In the genomic region with DNA sequence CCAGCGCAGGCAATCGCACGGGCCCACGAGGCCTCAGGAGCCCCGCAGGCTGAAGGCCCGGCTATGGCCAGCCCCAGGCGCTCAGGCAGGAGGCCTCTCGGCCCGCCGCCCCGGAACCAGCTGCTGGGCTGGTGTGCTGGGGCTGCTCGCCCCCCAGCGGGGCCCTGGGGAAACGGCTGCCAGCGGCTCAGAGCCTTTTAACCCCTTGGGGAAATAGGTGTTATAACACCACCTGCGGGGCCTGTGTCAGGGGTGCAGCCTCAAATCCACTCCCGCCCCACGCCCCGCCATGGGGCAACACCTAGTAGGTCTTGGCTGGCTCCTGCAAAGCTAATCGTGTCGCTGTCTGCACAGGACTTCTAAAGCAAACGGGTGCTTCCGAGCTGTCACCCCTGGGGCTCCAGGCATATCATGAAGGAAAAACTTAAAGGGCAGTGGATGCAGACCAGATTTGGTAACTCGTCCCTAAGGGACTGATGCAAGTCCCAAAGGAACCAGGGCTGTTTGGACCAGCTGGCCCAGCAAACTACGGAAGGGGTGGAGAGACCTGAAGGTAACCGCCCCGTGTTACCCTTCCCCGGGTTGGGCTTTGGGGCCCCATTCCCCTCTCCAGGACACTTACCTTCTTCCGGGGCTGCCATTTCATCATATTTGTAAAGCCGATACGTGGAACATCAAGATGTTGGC, we compare ENCODE assay signal across 8 cellular contexts.
A peak's percentile ranks its signal among the peaks of the same experiment; 100 is the strongest.
DNase-seq lines count a peak whose midpoint lies in the region; ATAC-seq and TF ChIP-seq lines count a peak whose summit lies in the region.

No MANE protein-coding gene starts in this region.

- H2AFZ ChIP-seq in SK-N-SH (ENCODE audit: low read depth) = peak overlapping the region; percentile 38; the same call in 1 of the 2 replicates

- no peaks in the 10 kb centered on the region for H3K9me2 ChIP-seq in SK-N-SH

- peak overlapping the region; percentile 91 for H3K4me2 ChIP-seq in SK-N-SH

- peak overlapping the region; percentile 84 for H3K27ac Mint-ChIP-seq in activated naive CD8-positive, alpha-beta T cell treated with anti-CD3 and anti-CD28 coated beads for 36 hours

- H3K4me1 ChIP-seq in SK-N-SH (ENCODE audit: control insufficient read depth in 1 of 2, insufficient read depth in 2 of 2, low read depth in 1 of 2, low read length in 1 of 2) = peaks cover 13 to 27% of the 10 kb centered on the region in 2 experiments; a peak in 3 of 4 replicates

- DNase-seq in AG08396 (ENCODE audit: low spot score) (peak; percentile 88), GOT3 (lab: John Stamatoyannopoulos, UW) (peak; percentile 43), SK-N-SH (peak; percentile 91), head of caudate nucleus (peak; percentile 70 to 93 (median 85)), nucleus accumbens (lab: John Stamatoyannopoulos, UW) (peak in 55 of 56 donors; percentile 3 to 89 (median 70)), superior temporal gyrus (ENCODE audit: extremely low spot score) (peak; percentile 86)
- peak; percentile 87 for DNase-seq in activated naive CD8-positive, alpha-beta T cell treated with anti-CD3 and anti-CD28 coated beads for 36 hours

- TF ChIP-seq POLR2A in GM18505 (IDR thresholded peaks at IDR 0.05; ENCODE audit: borderline replicate concordance, extremely low read depth, insufficient read depth, insufficient read length) = no peak

- peak in 1 of 2 experiments; percentile 37; a peak in 1 of 4 replicates for TF ChIP-seq EP300 in SK-N-SH (IDR thresholded peaks at IDR 0.05; ENCODE audit: borderline replicate concordance in 1 of 2, low read depth in 1 of 2, low read length in 1 of 2)

- peak; percentile 87 for TF ChIP-seq RAD21 in SK-N-SH (IDR thresholded peaks at IDR 0.05; ENCODE audit: low read length)

- CTCF ChIA-PET in SK-N-SH (lab: Yijun Ruan, JAX) = interaction anchor here (0.5 to 6.4 kb wide), 50 partner anchors 8 to 424 kb away, joined by 3 to 74 read pairs (median 4); no protein-coding TSS in a partner anchor

- WGBS in SK-N-SH (ENCODE audit: low lambda C conversion rate) = 15% methylated on average over 25 of the region's 31 CpGs

- H3K27me3 Mint-ChIP-seq in activated naive CD8-positive, alpha-beta T cell treated with anti-CD3 and anti-CD28 coated beads for 36 hours = peaks cover 5% of the 10 kb centered on the region

- TF ChIP-seq CTCF in SK-N-SH (IDR thresholded peaks at IDR 0.05) = peak; percentile 80

- peak overlapping the region; percentile 67 to 76 for H3K4me3 ChIP-seq in SK-N-SH (ENCODE audit: low read depth in 2 of 2, low read length in 1 of 2)

- H3K36me3 ChIP-seq in SK-N-SH (replicated peaks in 1 of 2; ENCODE audit: control insufficient read depth in 1 of 2, insufficient read depth in 2 of 2, low read length in 1 of 2) = no peaks in the 10 kb centered on the region

- no peaks in the 10 kb centered on the region for H3F3A ChIP-seq in SK-N-SH (replicated peaks; ENCODE audit: insufficient read depth)

- no peak for ATAC-seq in GM18505 (IDR thresholded peaks at IDR 0.05; ENCODE audit: unreplicated experiment)

- peaks cover 34% of the 10 kb centered on the region for H3K79me2 ChIP-seq in SK-N-SH (ENCODE audit: insufficient read depth)

- intact Hi-C loops in head of caudate nucleus (cut with DNase I) = loop anchor here (10.0 kb wide), 1 partner anchor 388 kb away; no protein-coding TSS in a partner anchor

- peaks cover 32% of the 10 kb centered on the region for H3K4me1 Mint-ChIP-seq in activated naive CD8-positive, alpha-beta T cell treated with anti-CD3 and anti-CD28 coated beads for 36 hours

- peak overlapping the region; percentile 85 for H3K4me3 Mint-ChIP-seq in activated naive CD8-positive, alpha-beta T cell treated with anti-CD3 and anti-CD28 coated beads for 36 hours

- no peaks in the 10 kb centered on the region for H3K27me3 ChIP-seq in SK-N-SH (ENCODE audit: insufficient read depth)

- no peaks in the 10 kb centered on the region for H3K9me3 Mint-ChIP-seq in activated naive CD8-positive, alpha-beta T cell treated with anti-CD3 and anti-CD28 coated beads for 36 hours

- no peaks in the 10 kb centered on the region for H3K9me3 ChIP-seq in SK-N-SH

- H3K27ac ChIP-seq in SK-N-SH (ENCODE audit: low read depth in 2 of 2, low read length in 1 of 2) = peak overlapping the region; percentile 62 to 91

- H4K20me1 ChIP-seq in SK-N-SH (ENCODE audit: insufficient read depth) = no peaks in the 10 kb centered on the region; the same call in 1 of the 2 replicates

- H3K9ac ChIP-seq in SK-N-SH = peak overlapping the region; percentile 65

- H3K36me3 Mint-ChIP-seq in activated naive CD8-positive, alpha-beta T cell treated with anti-CD3 and anti-CD28 coated beads for 36 hours = no peaks in the 10 kb centered on the region

- POLR2A ChIA-PET in SK-N-SH (lab: Yijun Ruan, JAX) = interaction anchor here (1.6 kb wide), 1 partner anchor 422 kb away, joined by 4 read pairs; no protein-coding TSS in a partner anchor

TF ChIP-seq in SK-N-SH, 30 proteins besides CTCF, POLR2A, EP300 and RAD21 (continues in another document):
- peak; percentile 43; the same call in 1 of the 2 replicates for TF ChIP-seq MXI1 (IDR thresholded peaks at IDR 0.05; ENCODE audit: low read depth, low read length)
- no peak for TF ChIP-seq TEAD4 (IDR thresholded peaks at IDR 0.05; ENCODE audit: borderline replicate concordance, insufficient read depth)
- TF ChIP-seq TAF1 (IDR thresholded peaks at IDR 0.05; ENCODE audit: borderline replicate concordance, low read depth, low read length) = no peak
- no peak for TF ChIP-seq GABPA (IDR thresholded peaks at IDR 0.05; ENCODE audit: low read depth)
- no peak for TF ChIP-seq FOXM1 (IDR thresholded peaks at IDR 0.05; ENCODE audit: low read depth)
- TF ChIP-seq EZH2phosphoT487 (IDR thresholded peaks at IDR 0.05; ENCODE audit: borderline replicate concordance, low read depth) = no peak
- no peak for TF ChIP-seq ELF1 (IDR thresholded peaks at IDR 0.05)
- no peak; the same call in 1 of the 2 replicates for TF ChIP-seq MAX (IDR thresholded peaks at IDR 0.05; ENCODE audit: low read depth)
- no peak for TF ChIP-seq CHD2 (IDR thresholded peaks at IDR 0.05; ENCODE audit: low read length, partially characterized antibody)
- TF ChIP-seq MEF2A (IDR thresholded peaks at IDR 0.05; ENCODE audit: borderline replicate concordance, low read depth) = no peak
- peak; percentile 47; the same call in 1 of the 2 replicates for TF ChIP-seq SIN3A (IDR thresholded peaks at IDR 0.05; ENCODE audit: borderline replicate concordance, low read depth, low read length)
- TF ChIP-seq, protein P1, sequence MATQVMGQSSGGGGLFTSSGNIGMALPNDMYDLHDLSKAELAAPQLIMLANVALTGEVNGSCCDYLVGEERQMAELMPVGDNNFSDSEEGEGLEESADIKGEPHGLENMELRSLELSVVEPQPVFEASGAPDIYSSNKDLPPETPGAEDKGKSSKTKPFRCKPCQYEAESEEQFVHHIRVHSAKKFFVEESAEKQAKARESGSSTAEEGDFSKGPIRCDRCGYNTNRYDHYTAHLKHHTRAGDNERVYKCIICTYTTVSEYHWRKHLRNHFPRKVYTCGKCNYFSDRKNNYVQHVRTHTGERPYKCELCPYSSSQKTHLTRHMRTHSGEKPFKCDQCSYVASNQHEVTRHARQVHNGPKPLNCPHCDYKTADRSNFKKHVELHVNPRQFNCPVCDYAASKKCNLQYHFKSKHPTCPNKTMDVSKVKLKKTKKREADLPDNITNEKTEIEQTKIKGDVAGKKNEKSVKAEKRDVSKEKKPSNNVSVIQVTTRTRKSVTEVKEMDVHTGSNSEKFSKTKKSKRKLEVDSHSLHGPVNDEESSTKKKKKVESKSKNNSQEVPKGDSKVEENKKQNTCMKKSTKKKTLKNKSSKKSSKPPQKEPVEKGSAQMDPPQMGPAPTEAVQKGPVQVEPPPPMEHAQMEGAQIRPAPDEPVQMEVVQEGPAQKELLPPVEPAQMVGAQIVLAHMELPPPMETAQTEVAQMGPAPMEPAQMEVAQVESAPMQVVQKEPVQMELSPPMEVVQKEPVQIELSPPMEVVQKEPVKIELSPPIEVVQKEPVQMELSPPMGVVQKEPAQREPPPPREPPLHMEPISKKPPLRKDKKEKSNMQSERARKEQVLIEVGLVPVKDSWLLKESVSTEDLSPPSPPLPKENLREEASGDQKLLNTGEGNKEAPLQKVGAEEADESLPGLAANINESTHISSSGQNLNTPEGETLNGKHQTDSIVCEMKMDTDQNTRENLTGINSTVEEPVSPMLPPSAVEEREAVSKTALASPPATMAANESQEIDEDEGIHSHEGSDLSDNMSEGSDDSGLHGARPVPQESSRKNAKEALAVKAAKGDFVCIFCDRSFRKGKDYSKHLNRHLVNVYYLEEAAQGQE (IDR thresholded peaks at IDR 0.05; ENCODE audit: low read depth, low read length) = no peak
- TF ChIP-seq RFX5 (IDR thresholded peaks at IDR 0.05; ENCODE audit: low read length) = no peak
- TF ChIP-seq, protein P2, sequence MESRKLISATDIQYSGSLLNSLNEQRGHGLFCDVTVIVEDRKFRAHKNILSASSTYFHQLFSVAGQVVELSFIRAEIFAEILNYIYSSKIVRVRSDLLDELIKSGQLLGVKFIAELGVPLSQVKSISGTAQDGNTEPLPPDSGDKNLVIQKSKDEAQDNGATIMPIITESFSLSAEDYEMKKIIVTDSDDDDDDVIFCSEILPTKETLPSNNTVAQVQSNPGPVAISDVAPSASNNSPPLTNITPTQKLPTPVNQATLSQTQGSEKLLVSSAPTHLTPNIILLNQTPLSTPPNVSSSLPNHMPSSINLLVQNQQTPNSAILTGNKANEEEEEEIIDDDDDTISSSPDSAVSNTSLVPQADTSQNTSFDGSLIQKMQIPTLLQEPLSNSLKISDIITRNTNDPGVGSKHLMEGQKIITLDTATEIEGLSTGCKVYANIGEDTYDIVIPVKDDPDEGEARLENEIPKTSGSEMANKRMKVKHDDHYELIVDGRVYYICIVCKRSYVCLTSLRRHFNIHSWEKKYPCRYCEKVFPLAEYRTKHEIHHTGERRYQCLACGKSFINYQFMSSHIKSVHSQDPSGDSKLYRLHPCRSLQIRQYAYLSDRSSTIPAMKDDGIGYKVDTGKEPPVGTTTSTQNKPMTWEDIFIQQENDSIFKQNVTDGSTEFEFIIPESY (IDR thresholded peaks at IDR 0.05; ENCODE audit: borderline replicate concordance, low read depth) = no peak
- TF ChIP-seq USF2 (IDR thresholded peaks at IDR 0.05; ENCODE audit: borderline replicate concordance, low read depth, low read length) = no peak
- TF ChIP-seq NFIC (IDR thresholded peaks at IDR 0.05; ENCODE audit: borderline replicate concordance) = no peak
